14 cellular contexts compared by ENCODE assay signal in the genomic region with DNA sequence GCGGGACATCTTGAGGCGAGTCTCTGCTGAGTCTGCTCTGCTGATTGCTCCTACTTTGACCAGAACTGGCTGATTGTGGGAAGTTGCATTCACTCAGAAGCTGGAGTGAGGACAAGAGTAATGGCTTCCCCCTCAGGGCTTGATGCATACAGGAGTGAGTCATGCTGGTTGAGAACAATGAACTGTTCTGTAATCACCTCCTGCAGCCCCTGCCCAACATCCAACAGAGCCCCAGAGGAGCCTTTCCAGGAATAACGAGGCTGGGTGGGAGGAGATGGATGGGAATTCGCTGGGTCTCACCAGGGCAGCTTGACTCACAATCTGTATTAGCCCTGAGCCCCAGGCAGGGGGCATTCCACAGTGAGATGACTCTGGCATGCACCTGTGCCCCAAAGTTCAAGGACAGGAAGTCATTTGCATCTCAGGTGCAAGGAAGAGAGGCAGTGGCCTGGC.
DNase-seq lines count a peak whose midpoint lies in the region; ATAC-seq lines count a peak whose summit lies in the region.
"Had no signal": no experiment of that assay in that cellular context is flagged by ENCODE, and none has a peak within 500 bp of the region (broad histone marks: within the 10 kb centered on the region; RNA-seq: fewer than 3 reads in every experiment).

No MANE protein-coding gene starts in this region.

- CTCF ChIA-PET in activated CD4-positive, alpha-beta T cell treated with anti-CD3 and anti-CD28 coated beads for 36 hours (lab: Charles Lee), result interaction anchor here (0.8 kb wide), 1 partner anchor 316 kb away, joined by 3 read pairs; no protein-coding TSS in a partner anchor

- DNase-seq in EH (ENCODE audit: low read depth) (peak; percentile 18), NCI-H1436 (lab: John Stamatoyannopoulos, UW) (peak; percentile 51), SW480 (ENCODE audit: low spot score) (peak; percentile 83), iPS-NIHi11 (ENCODE audit: low spot score) (peak; percentile 54), immature natural killer cell (no peak)
- no peak for DNase-seq in activated CD4-positive, alpha-beta T cell treated with anti-CD3 and anti-CD28 coated beads for 36 hours
- DNase-seq: activated CD4-positive, alpha-beta T cell treated with anti-CD3 and anti-CD28 coated beads for 1 hour; activated naive CD4-positive, alpha-beta T cell treated with anti-CD3 and anti-CD28 coated beads, Interleukin-2, amount 50 U/mL, for 16 hours; CD8-positive, alpha-beta memory T cell; effector CD4-positive, alpha-beta T cell; uterus had no signal

- peaks cover 1 to 12% (median 4%) of the 10 kb centered on the region in 3 donors for H3K27me3 Mint-ChIP-seq in immature natural killer cell (ENCODE audit: low read depth in 3 of 3)
- peaks cover 2% of the 10 kb centered on the region for H3K27me3 Mint-ChIP-seq in activated CD4-positive, alpha-beta T cell treated with anti-CD3 and anti-CD28 coated beads for 36 hours

- no peak overlapping the region for H3K27ac Mint-ChIP-seq in immature natural killer cell
- no peak overlapping the region for H3K27ac Mint-ChIP-seq in activated CD4-positive, alpha-beta T cell treated with anti-CD3 and anti-CD28 coated beads for 36 hours
- H3K27ac Mint-ChIP-seq: CD8-positive, alpha-beta memory T cell had no signal

- intact Hi-C loops in activated CD4-positive, alpha-beta T cell treated with anti-CD3 and anti-CD28 coated beads for 36 hours (cut with DNase I, micrococcal nuclease), result no loop called here

- H3K36me3 Mint-ChIP-seq in immature natural killer cell, result no peaks in the 10 kb centered on the region
- H3K36me3 Mint-ChIP-seq in activated CD4-positive, alpha-beta T cell treated with anti-CD3 and anti-CD28 coated beads for 36 hours (ENCODE audit: low read depth), result no peaks in the 10 kb centered on the region
- H3K36me3 Mint-ChIP-seq: CD8-positive, alpha-beta memory T cell had no signal

- H3K9me3 Mint-ChIP-seq in immature natural killer cell, result peaks cover 0 to 2% (median 0%) of the 10 kb centered on the region in 6 donors
- no peaks in the 10 kb centered on the region for H3K9me3 Mint-ChIP-seq in activated CD4-positive, alpha-beta T cell treated with anti-CD3 and anti-CD28 coated beads for 36 hours (ENCODE audit: low read depth)
- H3K9me3 Mint-ChIP-seq: CD8-positive, alpha-beta memory T cell had no signal

- POLR2A ChIA-PET in activated CD4-positive, alpha-beta T cell treated with anti-CD3 and anti-CD28 coated beads for 36 hours (lab: Charles Lee), result no interaction called here

- ATAC-seq in GM18870 (IDR thresholded peaks at IDR 0.05; ENCODE audit: unreplicated experiment) (no peak), HG02571 (IDR thresholded peaks at IDR 0.05; ENCODE audit: unreplicated experiment) (no peak)
- no peak for ATAC-seq in activated CD4-positive, alpha-beta T cell treated with anti-CD3 and anti-CD28 coated beads for 36 hours
- ATAC-seq: left lobe of liver had no signal

- H3K4me3 Mint-ChIP-seq in immature natural killer cell, result no peak overlapping the region
- H3K4me3 Mint-ChIP-seq in activated CD4-positive, alpha-beta T cell treated with anti-CD3 and anti-CD28 coated beads for 36 hours, result no peak overlapping the region
- H3K4me3 Mint-ChIP-seq: CD8-positive, alpha-beta memory T cell had no signal

- peaks cover 0 to 3% of the 10 kb centered on the region in 2 donors for H3K4me1 Mint-ChIP-seq in immature natural killer cell
- no peaks in the 10 kb centered on the region for H3K4me1 Mint-ChIP-seq in activated CD4-positive, alpha-beta T cell treated with anti-CD3 and anti-CD28 coated beads for 36 hours

Comparison
In these comparisons a context has a peak if more than half of its experiments do, and no peak if none do; other contexts are left out.
1. DNase-seq: peak in EH (single experiment), NCI-H1436 (single experiment), SW480 (single experiment) and iPS-NIHi11 (single experiment); none in immature natural killer cell (0 of 3) and activated CD4-positive, alpha-beta T cell treated with anti-CD3 and anti-CD28 coated beads for 36 hours (single experiment).